ENCODE assay signal across 1 cellular context in genomic region chr6:25652007-25652515, GRCh38.
TF ChIP-seq lines count a peak whose summit lies in the region.

A gene with protein sequence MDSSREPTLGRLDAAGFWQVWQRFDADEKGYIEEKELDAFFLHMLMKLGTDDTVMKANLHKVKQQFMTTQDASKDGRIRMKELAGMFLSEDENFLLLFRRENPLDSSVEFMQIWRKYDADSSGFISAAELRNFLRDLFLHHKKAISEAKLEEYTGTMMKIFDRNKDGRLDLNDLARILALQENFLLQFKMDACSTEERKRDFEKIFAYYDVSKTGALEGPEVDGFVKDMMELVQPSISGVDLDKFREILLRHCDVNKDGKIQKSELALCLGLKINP (plus strand): TSS chr6:25652215. CDS start chr6:25652404, 189 bp downstream.

TF ChIP-seq in HepG2, 621 proteins besides CTCF, POLR2A, EP300 and RAD21 (continued from another document and continues in another):
- TF ChIP-seq, protein P1, sequence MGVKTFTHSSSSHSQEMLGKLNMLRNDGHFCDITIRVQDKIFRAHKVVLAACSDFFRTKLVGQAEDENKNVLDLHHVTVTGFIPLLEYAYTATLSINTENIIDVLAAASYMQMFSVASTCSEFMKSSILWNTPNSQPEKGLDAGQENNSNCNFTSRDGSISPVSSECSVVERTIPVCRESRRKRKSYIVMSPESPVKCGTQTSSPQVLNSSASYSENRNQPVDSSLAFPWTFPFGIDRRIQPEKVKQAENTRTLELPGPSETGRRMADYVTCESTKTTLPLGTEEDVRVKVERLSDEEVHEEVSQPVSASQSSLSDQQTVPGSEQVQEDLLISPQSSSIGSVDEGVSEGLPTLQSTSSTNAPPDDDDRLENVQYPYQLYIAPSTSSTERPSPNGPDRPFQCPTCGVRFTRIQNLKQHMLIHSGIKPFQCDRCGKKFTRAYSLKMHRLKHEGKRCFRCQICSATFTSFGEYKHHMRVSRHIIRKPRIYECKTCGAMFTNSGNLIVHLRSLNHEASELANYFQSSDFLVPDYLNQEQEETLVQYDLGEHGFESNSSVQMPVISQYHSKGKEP (CRISPR knock-in tag; IDR thresholded peaks at IDR 0.05) = peak; percentile 96; the same call in 1 of the 2 replicates
- no peak for TF ChIP-seq ZNF562 (CRISPR knock-in tag; IDR thresholded peaks at IDR 0.05; ENCODE audit: borderline replicate concordance)
- TF ChIP-seq ZNF414 (CRISPR knock-in tag; IDR thresholded peaks at IDR 0.05) = no peak
- TF ChIP-seq ZNF710 (CRISPR knock-in tag; IDR thresholded peaks at IDR 0.05; ENCODE audit: borderline replicate concordance) = no peak
- TF ChIP-seq CCDC6 (CRISPR knock-in tag; IDR thresholded peaks at IDR 0.05) = peak; percentile 94
- TF ChIP-seq ZNF160 (CRISPR knock-in tag; IDR thresholded peaks at IDR 0.05) = peak; percentile 93
- peak; percentile 79; the same call in 1 of the 2 replicates for TF ChIP-seq E2F2 (CRISPR knock-in tag; IDR thresholded peaks at IDR 0.05; ENCODE audit: borderline replicate concordance)
- 0 out of 2 replicates have a peak, but pooled peaks have one; percentile 70 for TF ChIP-seq RXRA (CRISPR knock-in tag; IDR thresholded peaks at IDR 0.05)
- peak; percentile 82; the same call in 1 of the 2 replicates for TF ChIP-seq ZNF3 (CRISPR knock-in tag; IDR thresholded peaks at IDR 0.05)
- peak; percentile 76; the same call in 1 of the 2 replicates for TF ChIP-seq ZC3H13 (CRISPR knock-in tag; IDR thresholded peaks at IDR 0.05)
- TF ChIP-seq ZNF773 (CRISPR knock-in tag; IDR thresholded peaks at IDR 0.05; ENCODE audit: borderline replicate concordance) = peak; percentile 98
- TF ChIP-seq, protein P2, sequence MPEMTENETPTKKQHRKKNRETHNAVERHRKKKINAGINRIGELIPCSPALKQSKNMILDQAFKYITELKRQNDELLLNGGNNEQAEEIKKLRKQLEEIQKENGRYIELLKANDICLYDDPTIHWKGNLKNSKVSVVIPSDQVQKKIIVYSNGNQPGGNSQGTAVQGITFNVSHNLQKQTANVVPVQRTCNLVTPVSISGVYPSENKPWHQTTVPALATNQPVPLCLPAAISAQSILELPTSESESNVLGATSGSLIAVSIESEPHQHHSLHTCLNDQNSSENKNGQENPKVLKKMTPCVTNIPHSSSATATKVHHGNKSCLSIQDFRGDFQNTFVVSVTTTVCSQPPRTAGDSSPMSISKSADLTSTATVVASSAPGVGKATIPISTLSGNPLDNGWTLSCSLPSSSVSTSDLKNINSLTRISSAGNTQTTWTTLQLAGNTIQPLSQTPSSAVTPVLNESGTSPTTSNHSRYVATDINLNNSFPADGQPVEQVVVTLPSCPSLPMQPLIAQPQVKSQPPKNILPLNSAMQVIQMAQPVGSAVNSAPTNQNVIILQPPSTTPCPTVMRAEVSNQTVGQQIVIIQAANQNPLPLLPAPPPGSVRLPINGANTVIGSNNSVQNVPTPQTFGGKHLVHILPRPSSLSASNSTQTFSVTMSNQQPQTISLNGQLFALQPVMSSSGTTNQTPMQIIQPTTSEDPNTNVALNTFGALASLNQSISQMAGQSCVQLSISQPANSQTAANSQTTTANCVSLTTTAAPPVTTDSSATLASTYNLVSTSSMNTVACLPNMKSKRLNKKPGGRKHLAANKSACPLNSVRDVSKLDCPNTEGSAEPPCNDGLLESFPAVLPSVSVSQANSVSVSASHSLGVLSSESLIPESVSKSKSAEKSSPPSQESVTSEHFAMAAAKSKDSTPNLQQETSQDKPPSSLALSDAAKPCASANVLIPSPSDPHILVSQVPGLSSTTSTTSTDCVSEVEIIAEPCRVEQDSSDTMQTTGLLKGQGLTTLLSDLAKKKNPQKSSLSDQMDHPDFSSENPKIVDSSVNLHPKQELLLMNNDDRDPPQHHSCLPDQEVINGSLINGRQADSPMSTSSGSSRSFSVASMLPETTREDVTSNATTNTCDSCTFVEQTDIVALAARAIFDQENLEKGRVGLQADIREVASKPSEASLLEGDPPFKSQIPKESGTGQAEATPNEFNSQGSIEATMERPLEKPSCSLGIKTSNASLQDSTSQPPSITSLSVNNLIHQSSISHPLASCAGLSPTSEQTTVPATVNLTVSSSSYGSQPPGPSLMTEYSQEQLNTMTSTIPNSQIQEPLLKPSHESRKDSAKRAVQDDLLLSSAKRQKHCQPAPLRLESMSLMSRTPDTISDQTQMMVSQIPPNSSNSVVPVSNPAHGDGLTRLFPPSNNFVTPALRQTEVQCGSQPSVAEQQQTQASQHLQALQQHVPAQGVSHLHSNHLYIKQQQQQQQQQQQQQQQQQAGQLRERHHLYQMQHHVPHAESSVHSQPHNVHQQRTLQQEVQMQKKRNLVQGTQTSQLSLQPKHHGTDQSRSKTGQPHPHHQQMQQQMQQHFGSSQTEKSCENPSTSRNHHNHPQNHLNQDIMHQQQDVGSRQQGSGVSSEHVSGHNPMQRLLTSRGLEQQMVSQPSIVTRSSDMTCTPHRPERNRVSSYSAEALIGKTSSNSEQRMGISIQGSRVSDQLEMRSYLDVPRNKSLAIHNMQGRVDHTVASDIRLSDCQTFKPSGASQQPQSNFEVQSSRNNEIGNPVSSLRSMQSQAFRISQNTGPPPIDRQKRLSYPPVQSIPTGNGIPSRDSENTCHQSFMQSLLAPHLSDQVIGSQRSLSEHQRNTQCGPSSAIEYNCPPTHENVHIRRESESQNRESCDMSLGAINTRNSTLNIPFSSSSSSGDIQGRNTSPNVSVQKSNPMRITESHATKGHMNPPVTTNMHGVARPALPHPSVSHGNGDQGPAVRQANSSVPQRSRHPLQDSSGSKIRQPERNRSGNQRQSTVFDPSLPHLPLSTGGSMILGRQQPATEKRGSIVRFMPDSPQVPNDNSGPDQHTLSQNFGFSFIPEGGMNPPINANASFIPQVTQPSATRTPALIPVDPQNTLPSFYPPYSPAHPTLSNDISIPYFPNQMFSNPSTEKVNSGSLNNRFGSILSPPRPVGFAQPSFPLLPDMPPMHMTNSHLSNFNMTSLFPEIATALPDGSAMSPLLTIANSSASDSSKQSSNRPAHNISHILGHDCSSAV (CRISPR knock-in tag; IDR thresholded peaks at IDR 0.05; ENCODE audit: borderline replicate concordance) = no peak
- peak; percentile 79 for TF ChIP-seq ZNF205 (CRISPR knock-in tag; IDR thresholded peaks at IDR 0.05)
- peak; percentile 87; the same call in 1 of the 2 replicates for TF ChIP-seq NAIF1 (CRISPR knock-in tag; IDR thresholded peaks at IDR 0.05; ENCODE audit: borderline replicate concordance)
- peak; percentile 93 for TF ChIP-seq KDM2A (CRISPR knock-in tag; IDR thresholded peaks at IDR 0.05; ENCODE audit: borderline replicate concordance, low read depth)
- TF ChIP-seq SP1 (IDR thresholded peaks at IDR 0.05) = no peak
- TF ChIP-seq SP1 (CRISPR knock-in tag; IDR thresholded peaks at IDR 0.05) = peak; percentile 57; the same call in 1 of the 2 replicates
- TF ChIP-seq ZSCAN12 (CRISPR knock-in tag; IDR thresholded peaks at IDR 0.05) = peak; percentile 97
- peak; percentile 74; the same call in 1 of the 2 replicates for TF ChIP-seq KMT2A (CRISPR knock-in tag; IDR thresholded peaks at IDR 0.05)
- TF ChIP-seq ZNF549 (CRISPR knock-in tag; IDR thresholded peaks at IDR 0.05) = no peak
- TF ChIP-seq MTF1 (CRISPR knock-in tag; IDR thresholded peaks at IDR 0.05) = peak; percentile 96
- TF ChIP-seq ZNF609 (CRISPR knock-in tag; IDR thresholded peaks at IDR 0.05; ENCODE audit: borderline replicate concordance) = no peak
- TF ChIP-seq, protein P3, sequence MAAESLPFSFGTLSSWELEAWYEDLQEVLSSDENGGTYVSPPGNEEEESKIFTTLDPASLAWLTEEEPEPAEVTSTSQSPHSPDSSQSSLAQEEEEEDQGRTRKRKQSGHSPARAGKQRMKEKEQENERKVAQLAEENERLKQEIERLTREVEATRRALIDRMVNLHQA (CRISPR knock-in tag; IDR thresholded peaks at IDR 0.05) = no peak; the same call in 1 of the 2 replicates
- TF ChIP-seq MAX (IDR thresholded peaks at IDR 0.05) = peak; percentile 37; the same call in 1 of the 2 replicates
- TF ChIP-seq, protein P4, sequence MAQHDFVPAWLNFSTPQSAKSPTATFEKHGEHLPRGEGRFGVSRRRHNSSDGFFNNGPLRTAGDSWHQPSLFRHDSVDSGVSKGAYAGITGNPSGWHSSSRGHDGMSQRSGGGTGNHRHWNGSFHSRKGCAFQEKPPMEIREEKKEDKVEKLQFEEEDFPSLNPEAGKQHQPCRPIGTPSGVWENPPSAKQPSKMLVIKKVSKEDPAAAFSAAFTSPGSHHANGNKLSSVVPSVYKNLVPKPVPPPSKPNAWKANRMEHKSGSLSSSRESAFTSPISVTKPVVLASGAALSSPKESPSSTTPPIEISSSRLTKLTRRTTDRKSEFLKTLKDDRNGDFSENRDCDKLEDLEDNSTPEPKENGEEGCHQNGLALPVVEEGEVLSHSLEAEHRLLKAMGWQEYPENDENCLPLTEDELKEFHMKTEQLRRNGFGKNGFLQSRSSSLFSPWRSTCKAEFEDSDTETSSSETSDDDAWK (CRISPR knock-in tag; IDR thresholded peaks at IDR 0.05) = no peak
- TF ChIP-seq, protein P5, sequence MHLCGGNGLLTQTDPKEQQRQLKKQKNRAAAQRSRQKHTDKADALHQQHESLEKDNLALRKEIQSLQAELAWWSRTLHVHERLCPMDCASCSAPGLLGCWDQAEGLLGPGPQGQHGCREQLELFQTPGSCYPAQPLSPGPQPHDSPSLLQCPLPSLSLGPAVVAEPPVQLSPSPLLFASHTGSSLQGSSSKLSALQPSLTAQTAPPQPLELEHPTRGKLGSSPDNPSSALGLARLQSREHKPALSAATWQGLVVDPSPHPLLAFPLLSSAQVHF (CRISPR knock-in tag; IDR thresholded peaks at IDR 0.05) = peak; percentile 48; the same call in 1 of the 2 replicates
- TF ChIP-seq ETS1 (CRISPR knock-in tag; IDR thresholded peaks at IDR 0.05) = peak; percentile 58; the same call in 1 of the 2 replicates
- peak; percentile 66 for TF ChIP-seq POGZ (CRISPR knock-in tag; IDR thresholded peaks at IDR 0.05)
- no peak for TF ChIP-seq KDM1A (CRISPR knock-in tag; IDR thresholded peaks at IDR 0.05)
